Comparison of ENCODE assay signal across 11 cellular contexts in the genomic region with DNA sequence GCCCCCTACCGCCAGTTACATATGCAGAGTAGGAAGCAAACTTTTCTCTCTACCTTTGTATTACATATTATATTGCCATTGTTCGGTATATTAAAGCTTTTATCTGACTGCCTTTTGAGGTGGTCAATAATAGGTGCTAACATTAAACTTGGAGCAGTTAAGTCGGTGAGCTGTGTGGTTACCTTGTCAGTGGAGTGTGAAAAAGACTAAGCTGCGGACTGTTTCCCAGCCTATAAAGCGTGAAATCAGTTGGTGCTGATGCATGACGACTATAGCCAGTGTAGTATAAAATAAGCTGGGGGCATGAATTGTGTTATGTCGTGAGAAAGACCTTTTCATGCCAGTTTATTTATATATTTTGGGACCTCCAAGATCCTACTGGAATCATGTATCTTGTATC. TPM values are rescaled to one million over a fixed set of nuclear protein-coding genes. Genes with fewer than 3 reads are reported as not detected.
DNase-seq lines count a peak whose midpoint lies in the region; ATAC-seq and TF ChIP-seq lines count a peak whose summit lies in the region.
"Had no signal": no experiment of that assay in that cellular context is flagged by ENCODE, and none has a peak within 500 bp of the region (broad histone marks: within the 10 kb centered on the region; RNA-seq: fewer than 3 reads in every experiment).

No MANE protein-coding gene starts in this region.

- H3K4me3 Mint-ChIP-seq in activated B cell treated with CpG ODN at 0.5 μM for 24 hours, result peak overlapping the region; percentile 11

- H3K9me3 Mint-ChIP-seq in activated B cell treated with CpG ODN at 0.5 μM for 24 hours, result no peaks in the 10 kb centered on the region

- peak overlapping the region; percentile 43; the same call in 1 of the 2 replicates for H3K4me3 ChIP-seq in BLaER1
- no peak overlapping the region for H3K4me3 ChIP-seq in uterus

- H3K4me2 ChIP-seq in BLaER1, result peak overlapping the region; percentile 72

- no peak for TF ChIP-seq POLR2A in uterus (IDR thresholded peaks at IDR 0.05)

- H3K27me3 Mint-ChIP-seq in activated B cell treated with CpG ODN at 0.5 μM for 24 hours, result no peaks in the 10 kb centered on the region

- H3K9ac ChIP-seq in BLaER1, result peak overlapping the region; percentile 60

- H3K4me1 ChIP-seq in BLaER1, result peaks cover 96% of the 10 kb centered on the region
- no peaks in the 10 kb centered on the region for H3K4me1 ChIP-seq in uterus

- H3K27ac ChIP-seq in BLaER1 (peak overlapping the region; percentile 89), uterus (no peak overlapping the region)
- H3K27ac ChIP-seq: neutrophil had no signal

- POLR2A ChIA-PET in activated B cell treated with CpG ODN at 0.5 μM for 24 hours (lab: Charles Lee), result interaction anchor here (1.0 kb wide), 1 partner anchor 34 kb away, joined by 5 read pairs; a partner anchor contains a TSS

- no peaks in the 10 kb centered on the region; the same call in 1 of the 2 replicates for H3K9me3 ChIP-seq in BLaER1
- H3K9me3 ChIP-seq in uterus, result no peaks in the 10 kb centered on the region
- H3K9me3 ChIP-seq: neutrophil had no signal

- H3K36me3 Mint-ChIP-seq in activated B cell treated with CpG ODN at 0.5 μM for 24 hours (ENCODE audit: low read depth), result peaks cover 50% of the 10 kb centered on the region

- H3K36me3 ChIP-seq in BLaER1 (peaks cover 44% of the 10 kb centered on the region), uterus (no peaks in the 10 kb centered on the region)

- no peak for DNase-seq in activated B cell treated with CpG ODN at 0.5 μM for 24 hours
- no peak for DNase-seq in uterus
- no peak for DNase-seq in activated gamma-delta T cell (lab: John Stamatoyannopoulos, UW)
- DNase-seq in islet precursor cell, result no peak
- DNase-seq in NCI-H2227 (lab: John Stamatoyannopoulos, UW; ENCODE audit: unreplicated experiment), result no peak
- DNase-seq: kidney, NCI-H69 had no signal

- CTCF ChIA-PET in activated B cell treated with CpG ODN at 0.5 μM for 24 hours (lab: Charles Lee), result interaction anchor here (0.9 to 1.1 kb wide), 2 partner anchors 125 to 140 kb away, joined by 3 to 4 read pairs; no protein-coding TSS in a partner anchor

- H3K27me3 ChIP-seq in BLaER1 (no peaks in the 10 kb centered on the region), uterus (no peaks in the 10 kb centered on the region)
- H3K27me3 ChIP-seq: neutrophil had no signal

- no peaks in the 10 kb centered on the region for H4K20me1 ChIP-seq in BLaER1

- H3K27ac Mint-ChIP-seq in activated B cell treated with CpG ODN at 0.5 μM for 24 hours, result peak overlapping the region; percentile 9

- no peak for TF ChIP-seq CTCF in activated B cell treated with CpG ODN at 0.5 μM for 24 hours (IDR thresholded peaks at IDR 0.05)
- no peak for TF ChIP-seq CTCF in uterus (IDR thresholded peaks at IDR 0.05)

- peak; percentile 71 for ATAC-seq in GM19438 (IDR thresholded peaks at IDR 0.05; ENCODE audit: low read depth, unreplicated experiment)
- ATAC-seq in HG03097 (IDR thresholded peaks at IDR 0.05; ENCODE audit: low FRiP score, unreplicated experiment), result peak; percentile 77
- ATAC-seq in activated B cell treated with CpG ODN at 0.5 μM for 24 hours (ENCODE audit: low read depth), result peak; percentile 78

- intact Hi-C loops in activated B cell treated with CpG ODN at 0.5 μM for 24 hours (cut with micrococcal nuclease), result loop anchor here (2.0 kb wide), 1 partner anchor 33 kb away; a partner anchor contains a TSS
- intact Hi-C loops in uterus (cut with DNase I; ENCODE audit: low total_unique reads), result loop anchor here (10.0 kb wide), 1 partner anchor 147 kb away; no protein-coding TSS in a partner anchor

- peaks cover 39% of the 10 kb centered on the region for H3K4me1 Mint-ChIP-seq in activated B cell treated with CpG ODN at 0.5 μM for 24 hours

RNA-seq across cellular contexts. Expression of a gene that starts 33.7 kb away (rescaled TPM):
- 24.4 and 24.9 TPM in 2 replicates for total RNA-seq in activated B cell treated with CpG ODN at 0.5 μM for 24 hours
- 10 to 100 TPM in 2 of 4 donors, 1 to 10 TPM in 2; 5.9 to 23.4 (median 10.8) TPM for total RNA-seq in uterus
